In the genomic region with DNA sequence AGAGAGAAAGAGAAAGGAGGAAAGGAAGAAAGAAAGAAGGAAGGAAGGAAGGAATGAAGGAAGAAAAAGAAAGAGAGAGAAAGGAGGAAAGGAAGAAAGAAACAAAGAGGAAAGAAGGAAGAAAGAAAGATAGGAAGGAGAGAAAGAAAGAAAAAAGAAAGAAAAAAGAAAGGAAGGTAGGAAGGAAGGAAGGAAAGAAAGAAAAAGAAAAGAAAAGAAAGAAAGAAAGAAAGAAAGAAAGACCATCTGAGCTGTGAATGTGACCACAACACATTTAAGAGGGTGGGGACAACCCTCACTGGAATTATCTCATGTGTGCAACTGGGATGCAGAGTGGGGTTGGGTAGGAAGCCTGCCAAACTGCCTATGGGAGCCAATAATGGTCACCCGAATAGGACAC, we compare ENCODE assay signal across 22 cellular contexts. TPM values are rescaled to one million over a fixed set of nuclear protein-coding genes. Genes with fewer than 3 reads are reported as not detected.
"Had no signal": no experiment of that assay in that cellular context is flagged by ENCODE, and none has a peak within 500 bp of the region (broad histone marks: within the 10 kb centered on the region; RNA-seq: fewer than 3 reads in every experiment).

No MANE protein-coding gene starts in this region.

- H3K27me3 Mint-ChIP-seq: activated T-cell treated with anti-CD3 and anti-CD28 coated beads, Interleukin-2, amount 50 U/mL, for 24 hours had no signal

- H3K4me3 Mint-ChIP-seq: activated naive CD4-positive, alpha-beta T cell treated with anti-CD3 and anti-CD28 coated beads for 36 hours; activated T-cell treated with anti-CD3 and anti-CD28 coated beads, Interleukin-2, amount 50 U/mL, for 24 hours; endodermal cell; nephron progenitor cell had no signal

- H3K27me3 ChIP-seq: brain microvascular endothelial cell, spleen had no signal

- H3K9me3 Mint-ChIP-seq: activated T-cell treated with anti-CD3 and anti-CD28 coated beads, Interleukin-2, amount 50 U/mL, for 24 hours; endodermal cell had no signal

- H3K27ac ChIP-seq: brain microvascular endothelial cell, epithelial cell of prostate, foreskin keratinocyte, lower lobe of right lung, tibial artery had no signal

- H3K27ac Mint-ChIP-seq: activated naive CD4-positive, alpha-beta T cell treated with anti-CD3 and anti-CD28 coated beads for 36 hours; endodermal cell; nephron progenitor cell had no signal

- H3K9me3 ChIP-seq: lower lobe of right lung, spleen, tibial artery had no signal

- H3K4me3 ChIP-seq: lower lobe of right lung, spleen, tibial artery had no signal

- ATAC-seq: foreskin keratinocyte, left cardiac atrium, lower lobe of right lung had no signal

- H3K36me3 ChIP-seq: brain microvascular endothelial cell, lower lobe of right lung, spleen, tibial artery had no signal

- DNase-seq: activated CD4-positive, alpha-beta T cell treated with anti-CD3 and anti-CD28 coated beads for 1 hour; activated naive CD4-positive, alpha-beta T cell treated with anti-CD3 and anti-CD28 coated beads for 36 hours; activated T-cell treated with anti-CD3 and anti-CD28 coated beads, Interleukin-2, amount 50 U/mL, for 24 hours; aorta; brain microvascular endothelial cell; central memory CD4-positive, alpha-beta T cell; endodermal cell; foreskin keratinocyte; hippocampal formation; left cardiac atrium; lower lobe of right lung; nephron progenitor cell; nucleus accumbens; posterior cingulate gyrus; spleen; stimulated activated CD4-positive, alpha-beta T cell treated with anti-CD3 and anti-CD28 coated beads, Interleukin-4, amount 100 ng/mL, for 4 hours; stimulated activated naive CD4-positive, alpha-beta T cell; substantia nigra; tibial artery had no signal

- H3K4me1 ChIP-seq: foreskin keratinocyte, lower lobe of right lung, tibial artery had no signal

- H3K4me1 Mint-ChIP-seq: endodermal cell had no signal

RNA-seq across cellular contexts. Expression of a gene that starts 36.0 kb away (rescaled TPM):
- total RNA-seq: endodermal cell, foreskin keratinocyte, renal cortical epithelial cell had no signal
- polyA plus RNA-seq: fibroblast of lung, foreskin keratinocyte had no signal
